Comparison of ENCODE assay signal across 31 cellular contexts in genomic region chr3:7423995-7424394, GRCh38.
"Had no signal": no experiment of that assay in that cellular context is flagged by ENCODE, and none has a peak within 500 bp of the region (broad histone marks: within the 10 kb centered on the region; RNA-seq: fewer than 3 reads in every experiment).

No MANE protein-coding gene starts in this region.

- H3K4me2 ChIP-seq: hepatocyte, smooth muscle cell had no signal

- H3K9ac ChIP-seq: parathyroid adenoma had no signal

- H3K4me3 Mint-ChIP-seq: dendritic cell treated with granulocyte-macrophage colony-stimulating factor and Interleukin-4, amounts not matched to agents 40 ng/mL and 50 ng/mL, for 4 days; memory B cell; mesothelial cell of epicardium; naive B cell; natural killer cell treated with Interleukin-12 subunit alpha and Interleukin-12 subunit beta and Interleukin-15 and Interleukin-18, amount 100 ng/mL, for 72 hours; neural crest cell; stimulated activated effector memory CD8-positive, alpha-beta T cell treated with anti-CD3 and anti-CD28 coated beads, Interleukin-12 subunit alpha, Interleukin-12 subunit beta, amount 100 ng/mL, for 72 hours; type B pancreatic cell had no signal

- H3K9me3 Mint-ChIP-seq: dendritic cell treated with granulocyte-macrophage colony-stimulating factor and Interleukin-4, amounts not matched to agents 40 ng/mL and 50 ng/mL, for 4 days; mesothelial cell of epicardium; neural crest cell; stimulated activated effector memory CD8-positive, alpha-beta T cell treated with anti-CD3 and anti-CD28 coated beads, Interleukin-12 subunit alpha, Interleukin-12 subunit beta, amount 100 ng/mL, for 72 hours had no signal

- H3K4me1 ChIP-seq: colonic mucosa, esophagus muscularis mucosa, foreskin keratinocyte, gastroesophageal sphincter, heart left ventricle, lower lobe of right lung, parathyroid adenoma, right atrium auricular region, stomach, tibial artery had no signal

- H3K36me3 Mint-ChIP-seq: memory B cell; mesothelial cell of epicardium; naive B cell; natural killer cell treated with Interleukin-12 subunit alpha and Interleukin-12 subunit beta and Interleukin-15 and Interleukin-18, amount 100 ng/mL, for 72 hours; stimulated activated effector memory CD8-positive, alpha-beta T cell treated with anti-CD3 and anti-CD28 coated beads, Interleukin-12 subunit alpha, Interleukin-12 subunit beta, amount 100 ng/mL, for 72 hours; type B pancreatic cell had no signal

- H3K9me3 ChIP-seq: colonic mucosa, esophagus muscularis mucosa, gastroesophageal sphincter, heart left ventricle, lower lobe of right lung, mucosa of descending colon, right atrium auricular region, stomach, tibial artery had no signal

- H3K27ac Mint-ChIP-seq: dendritic cell treated with granulocyte-macrophage colony-stimulating factor and Interleukin-4, amounts not matched to agents 40 ng/mL and 50 ng/mL, for 4 days; memory B cell; mesothelial cell of epicardium; naive B cell; natural killer cell treated with Interleukin-12 subunit alpha and Interleukin-12 subunit beta and Interleukin-15 and Interleukin-18, amount 100 ng/mL, for 72 hours; progenitor cell of endocrine pancreas; stimulated activated effector memory CD8-positive, alpha-beta T cell treated with anti-CD3 and anti-CD28 coated beads, Interleukin-12 subunit alpha, Interleukin-12 subunit beta, amount 100 ng/mL, for 72 hours; type B pancreatic cell had no signal

- DNase-seq: central memory CD4-positive, alpha-beta T cell; colonic mucosa; effector CD8-positive, alpha-beta T cell; foreskin keratinocyte; heart left ventricle; islet precursor cell; kidney glomerular epithelial cell; left ventricle myocardium superior; lower lobe of right lung; mucosa of descending colon; naive B cell; stimulated activated CD4-positive, alpha-beta T cell treated with anti-CD3 and anti-CD28 coated beads, Interleukin-12 subunit alpha, Interleukin-12 subunit beta, amount 100 ng/mL, for 4 hours; stimulated activated CD4-positive, alpha-beta T cell treated with anti-CD3 and anti-CD28 coated beads, Interleukin-1b, Interleukin-23, amount 100 ng/mL, for 48 hours; stimulated activated CD4-positive, alpha-beta T cell treated with anti-CD3 and anti-CD28 coated beads, Interleukin-4, amount 100 ng/mL, for 24 hours; stimulated activated naive CD4-positive, alpha-beta T cell treated with Interleukin-2 at 50 U/mL for 16 hours; stomach; tibial artery had no signal

- H3K79me2 ChIP-seq: hepatocyte, parathyroid adenoma had no signal

- H3K36me3 ChIP-seq: colonic mucosa, esophagus muscularis mucosa, gastroesophageal sphincter, heart left ventricle, lower lobe of right lung, right atrium auricular region, stomach, tibial artery had no signal

- H2AFZ ChIP-seq: hepatocyte, parathyroid adenoma had no signal

- H3K27me3 ChIP-seq: colonic mucosa, esophagus muscularis mucosa, foreskin keratinocyte, gastroesophageal sphincter, heart left ventricle, hepatocyte, right atrium auricular region, stomach, tibial artery had no signal

- H3K4me3 ChIP-seq: colonic mucosa, esophagus muscularis mucosa, gastroesophageal sphincter, heart left ventricle, hepatocyte, lower lobe of right lung, mucosa of descending colon, right atrium auricular region, smooth muscle cell, stomach, tibial artery had no signal

- H3K27ac ChIP-seq: colonic mucosa, esophagus muscularis mucosa, foreskin keratinocyte, gastroesophageal sphincter, heart left ventricle, hepatocyte, lower lobe of right lung, parathyroid adenoma, right atrium auricular region, stomach, tibial artery had no signal

- H3K4me1 Mint-ChIP-seq: memory B cell; mesothelial cell of epicardium; naive B cell; stimulated activated effector memory CD8-positive, alpha-beta T cell treated with anti-CD3 and anti-CD28 coated beads, Interleukin-12 subunit alpha, Interleukin-12 subunit beta, amount 100 ng/mL, for 72 hours had no signal

- H3K27me3 Mint-ChIP-seq: dendritic cell treated with granulocyte-macrophage colony-stimulating factor and Interleukin-4, amounts not matched to agents 40 ng/mL and 50 ng/mL, for 4 days; memory B cell; naive B cell; progenitor cell of endocrine pancreas had no signal
